8 cellular contexts compared by ENCODE assay signal in the genomic region with DNA sequence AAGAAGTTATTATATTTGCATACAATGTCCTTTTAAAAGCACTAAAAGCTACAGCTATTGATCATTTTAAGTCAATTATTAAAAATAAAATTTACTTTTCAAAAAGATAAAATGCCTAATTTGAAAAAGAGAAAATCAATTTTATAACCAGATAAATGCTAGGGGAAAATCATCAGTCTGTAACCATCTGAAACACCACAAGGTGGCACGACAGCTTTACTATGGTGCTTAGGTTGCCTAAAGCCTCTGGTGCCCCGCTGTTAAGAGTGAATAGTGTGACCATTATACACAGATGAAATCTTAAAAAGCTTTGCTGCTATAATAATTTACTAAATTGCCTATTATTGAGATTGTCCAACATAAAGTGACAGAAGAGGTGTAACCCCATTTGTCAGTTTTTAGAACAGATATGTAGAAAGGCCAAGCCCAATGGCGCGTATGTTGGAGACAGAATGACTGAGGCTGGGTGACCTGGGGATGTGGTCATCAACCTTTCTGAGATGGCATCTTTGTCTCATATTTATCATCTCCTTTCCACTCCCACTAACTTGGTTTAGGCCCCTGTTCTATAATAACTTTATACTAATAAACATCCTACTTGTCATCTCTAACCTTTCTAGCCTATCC.
DNase-seq lines count a peak whose midpoint lies in the region; ATAC-seq, FAIRE-seq and TF ChIP-seq lines count a peak whose summit lies in the region.

No MANE protein-coding gene starts in this region.

- peak; percentile 86 for ATAC-seq in HG02759 (IDR thresholded peaks at IDR 0.05; ENCODE audit: unreplicated experiment)

- in situ Hi-C loops in GM13977 (cut with MboI; ENCODE audit: low pct_unique_long_range_greater_than_20kb, low sequenced_read_pairs, unreplicated experiment), result no loop called here
- in situ Hi-C loops in brain microvascular endothelial cell (cut with HindIII; ENCODE audit: low pct_ligation_motif_present, low sequenced_read_pairs), result no loop called here

- TF ChIP-seq CTCF in BJ (IDR thresholded peaks at IDR 0.05; ENCODE audit: insufficient read depth, low read depth, low read length) (peak; percentile 61), GM13977 (IDR thresholded peaks at IDR 0.05; ENCODE audit: extremely low read depth, insufficient read depth, missing control alignments) (peak; percentile 69), brain microvascular endothelial cell (IDR thresholded peaks at IDR 0.05; ENCODE audit: low read depth, low read length, missing control alignments) (peak; percentile 73)

- H3K27me3 ChIP-seq in BJ (ENCODE audit: control insufficient read depth, insufficient read depth, low read length) (no peaks in the 10 kb centered on the region), brain microvascular endothelial cell (replicated peaks) (no peaks in the 10 kb centered on the region)

- CTCF ChIA-PET in BJ (lab: Yijun Ruan, JAX), result interaction anchor here (0.6 to 6.0 kb wide), 21 partner anchors 10 to 605 kb away, joined by 3 to 81 read pairs (median 6); a partner anchor contains a TSS

- H3K27ac ChIP-seq in brain microvascular endothelial cell, result no peak overlapping the region

- DNase-seq in BJ (ENCODE audit: low read depth) (no peak), GM13977 (ENCODE audit: low spot score) (peak; percentile 23), NCI-H2107 (lab: John Stamatoyannopoulos, UW) (peak; percentile 15), brain microvascular endothelial cell (peak; percentile 63), kidney tubule cell (ENCODE audit: low spot score) (peak; percentile 63), urothelium cell line (ENCODE audit: low spot score) (peak; percentile 42), NK-92 (lab: John Stamatoyannopoulos, UW; ENCODE audit: unreplicated experiment) (no peak)

- H3K36me3 ChIP-seq in BJ (ENCODE audit: control insufficient read depth, insufficient read depth, low read length) (peaks cover 2% of the 10 kb centered on the region; the same call in 1 of the 2 replicates), brain microvascular endothelial cell (replicated peaks) (no peaks in the 10 kb centered on the region)

- POLR2A ChIA-PET in BJ (lab: Charles Lee), result no interaction called here

- no peak overlapping the region for H3K4me3 ChIP-seq in BJ (ENCODE audit: low read depth, low read length)
- H3K4me3 ChIP-seq in brain microvascular endothelial cell (ENCODE audit: low read depth, low read length), result no peak overlapping the region

- FAIRE-seq in urothelium cell line (lab: Jason Lieb, UNC), result no peak

Comparison
In these comparisons a context has a peak if more than half of its experiments do, and no peak if none do; other contexts are left out.
1. DNase-seq: peak in GM13977 (single experiment), NCI-H2107 (single experiment), brain microvascular endothelial cell (single experiment), kidney tubule cell (single experiment) and urothelium cell line (single experiment); none in BJ (single experiment) and NK-92 (single experiment).
2. Peak in every context shown above with its lines, with median percentiles within 50 percentile points of each other: CTCF ChIP-seq.